ENCODE assay signal across 8 cellular contexts in genomic region chr20:57710841-57711240, GRCh38. TPM values are rescaled to one million over a fixed set of nuclear protein-coding genes. Genes with fewer than 3 reads are reported as not detected.
A peak's percentile ranks its signal among the peaks of the same experiment; 100 is the strongest.
DNase-seq lines count a peak whose midpoint lies in the region; ATAC-seq and TF ChIP-seq lines count a peak whose summit lies in the region.

No MANE protein-coding gene starts in this region.

- H3K4me3 Mint-ChIP-seq in activated naive CD4-positive, alpha-beta T cell treated with anti-CD3 and anti-CD28 coated beads for 36 hours, result peak overlapping the region; percentile 79
- peak overlapping the region; percentile 87 for H3K4me3 Mint-ChIP-seq in type B pancreatic cell

- H3K4me1 Mint-ChIP-seq in activated naive CD4-positive, alpha-beta T cell treated with anti-CD3 and anti-CD28 coated beads for 36 hours (ENCODE audit: low read depth), result peaks cover 17% of the 10 kb centered on the region
- peaks cover 25% of the 10 kb centered on the region for H3K4me1 Mint-ChIP-seq in type B pancreatic cell (ENCODE audit: unreplicated experiment)

- H3K36me3 Mint-ChIP-seq in activated naive CD4-positive, alpha-beta T cell treated with anti-CD3 and anti-CD28 coated beads for 36 hours (ENCODE audit: low read depth), result no peaks in the 10 kb centered on the region
- H3K36me3 Mint-ChIP-seq in type B pancreatic cell, result no peaks in the 10 kb centered on the region

- WGBS in mesodermal cell (ENCODE audit: insufficient coverage in 2 of 2), 2 experiments, result 21 to 41% methylated on average over 3 to 4 of the region's 6 CpGs

- no peaks in the 10 kb centered on the region for H3K9me3 ChIP-seq in mesodermal cell (ENCODE audit: control insufficient read depth, low read length)

- H3K36me3 ChIP-seq in mesodermal cell (ENCODE audit: control insufficient read depth, insufficient read depth, low read length), result peaks cover 5% of the 10 kb centered on the region

- no peak for TF ChIP-seq CTCF in type B pancreatic cell (conservative IDR thresholded peaks at IDR 0.05)

- H3K4me3 ChIP-seq in mesodermal cell (ENCODE audit: extremely low read depth, insufficient read depth, low read length, poor library complexity, severe bottlenecking), result peak overlapping the region; percentile 75

- no peak overlapping the region for H3K27ac Mint-ChIP-seq in activated naive CD4-positive, alpha-beta T cell treated with anti-CD3 and anti-CD28 coated beads for 36 hours
- peak overlapping the region; percentile 79 for H3K27ac Mint-ChIP-seq in type B pancreatic cell

- CTCF ChIA-PET in activated naive CD4-positive, alpha-beta T cell treated with anti-CD3 and anti-CD28 coated beads for 36 hours (lab: Charles Lee), result interaction anchor here (0.9 to 1.3 kb wide), 3 partner anchors 12 to 88 kb away, joined by 3 to 4 read pairs (median 3); no protein-coding TSS in a partner anchor

- H3K27me3 Mint-ChIP-seq in activated naive CD4-positive, alpha-beta T cell treated with anti-CD3 and anti-CD28 coated beads for 36 hours (ENCODE audit: low read depth), result peaks cover 6% of the 10 kb centered on the region
- H3K27me3 Mint-ChIP-seq in type B pancreatic cell, result peaks cover 51% of the 10 kb centered on the region

- H3K4me1 ChIP-seq in mesodermal cell (ENCODE audit: control insufficient read depth, insufficient read depth, low read length, poor library complexity, severe bottlenecking), result peaks cover 19% of the 10 kb centered on the region

- no peak overlapping the region for H3K27ac ChIP-seq in mesodermal cell (ENCODE audit: low read depth, low read length, severe bottlenecking)

- DNase-seq in activated naive CD4-positive, alpha-beta T cell treated with anti-CD3 and anti-CD28 coated beads for 36 hours, result no peak
- no peak for DNase-seq in activated naive CD4-positive, alpha-beta T cell (lab: John Stamatoyannopoulos, UW)
- DNase-seq in astrocyte of the hippocampus (ENCODE audit: low read depth, low spot score), result peak; percentile 47
- no peak for DNase-seq in type B pancreatic cell (ENCODE audit: extremely low spot score, unreplicated experiment)
- no peak for DNase-seq in SW 1271 (lab: John Stamatoyannopoulos, UW)
- DNase-seq in stimulated activated CD4-positive, alpha-beta T cell treated with anti-CD3 and anti-CD28 coated beads, Interleukin-15, amount 100 ng/mL, for 24 hours, result no peak

- H3K9me3 Mint-ChIP-seq in activated naive CD4-positive, alpha-beta T cell treated with anti-CD3 and anti-CD28 coated beads for 36 hours, result no peaks in the 10 kb centered on the region
- no peaks in the 10 kb centered on the region for H3K9me3 Mint-ChIP-seq in type B pancreatic cell

- intact Hi-C loops in activated naive CD4-positive, alpha-beta T cell treated with anti-CD3 and anti-CD28 coated beads for 36 hours (cut with micrococcal nuclease), result loop anchor here (1.0 to 10.0 kb wide), 6 partner anchors 7 to 944 kb away; partner anchors contain the start of gene STX16

- no peak for ATAC-seq in HG02852 (IDR thresholded peaks at IDR 0.05; ENCODE audit: unreplicated experiment)

RNA-seq across cellular contexts. Expression of gene PMEPA1, which starts 1.0 kb away (rescaled TPM):
- total RNA-seq in activated naive CD4-positive, alpha-beta T cell treated with anti-CD3 and anti-CD28 coated beads for 36 hours, result 1 to 10 TPM; 2.0 to 2.2 TPM
- 22.8 TPM for polyA plus RNA-seq in mesodermal cell (2013, experiment 1 of 2)
- polyA plus RNA-seq in mesodermal cell (2013, experiment 2 of 2), result 14.7 TPM
- 4.3 and 8.8 TPM in 2 replicates for total RNA-seq in type B pancreatic cell (ENCODE audit: low replicate concordance)
